Comparison of ENCODE assay signal across 8 cellular contexts in genomic region chr14:76810953-76811400, GRCh38. TPM values are rescaled to one million over a fixed set of nuclear protein-coding genes. Genes with fewer than 3 reads are reported as not detected.
DNase-seq lines count a peak whose midpoint lies in the region; ATAC-seq and TF ChIP-seq lines count a peak whose summit lies in the region.

No MANE protein-coding gene starts in this region.

- TF ChIP-seq CTCF in progenitor cell of endocrine pancreas (IDR thresholded peaks at IDR 0.05; ENCODE audit: unreplicated experiment), result peak; percentile 36

- H3K4me1 Mint-ChIP-seq in activated T-helper 17 cell treated with anti-CD3 and anti-CD28 coated beads, Interleukin-2, amount 50 U/mL, for 72 hours, result peaks cover 17% of the 10 kb centered on the region
- peaks cover 31% of the 10 kb centered on the region for H3K4me1 Mint-ChIP-seq in progenitor cell of endocrine pancreas (ENCODE audit: low read depth)

- no peaks in the 10 kb centered on the region for H3K27me3 Mint-ChIP-seq in activated T-helper 17 cell treated with anti-CD3 and anti-CD28 coated beads, Interleukin-2, amount 50 U/mL, for 72 hours
- no peaks in the 10 kb centered on the region for H3K27me3 Mint-ChIP-seq in progenitor cell of endocrine pancreas

- intact Hi-C loops in Right ventricle myocardium inferior (cut with DNase I) (loop anchor here (1.0 to 5.0 kb wide), 3 partner anchors 51 to 511 kb away; partner anchors contain the start of genes GSTZ1 and POMT2), cardiac septum (cut with DNase I) (no loop called here)

- ATAC-seq in Right ventricle myocardium inferior, result peak; percentile 37
- ATAC-seq in activated T-helper 17 cell treated with anti-CD3 and anti-CD28 coated beads, Interleukin-2, amount 50 U/mL, for 72 hours (replicated peaks), result peak; percentile 15

- peak overlapping the region; percentile 95 for H3K27ac Mint-ChIP-seq in activated T-helper 17 cell treated with anti-CD3 and anti-CD28 coated beads, Interleukin-2, amount 50 U/mL, for 72 hours
- peak overlapping the region; percentile 56 for H3K27ac Mint-ChIP-seq in progenitor cell of endocrine pancreas

- no peaks in the 10 kb centered on the region for H3K9me3 Mint-ChIP-seq in activated T-helper 17 cell treated with anti-CD3 and anti-CD28 coated beads, Interleukin-2, amount 50 U/mL, for 72 hours
- no peaks in the 10 kb centered on the region for H3K9me3 Mint-ChIP-seq in progenitor cell of endocrine pancreas (ENCODE audit: low read depth)

- peaks cover 37% of the 10 kb centered on the region for H3K36me3 Mint-ChIP-seq in activated T-helper 17 cell treated with anti-CD3 and anti-CD28 coated beads, Interleukin-2, amount 50 U/mL, for 72 hours (ENCODE audit: low read depth)
- H3K36me3 Mint-ChIP-seq in progenitor cell of endocrine pancreas (ENCODE audit: insufficient read depth), result peaks cover 23% of the 10 kb centered on the region

- DNase-seq in Right ventricle myocardium inferior (ENCODE audit: missing footprints) (no peak), cardiac septum (ENCODE audit: low spot score) (no peak), LoVo (ENCODE audit: low spot score) (peak; percentile 39), glomerular visceral epithelial cell (ENCODE audit: extremely low spot score) (peak; percentile 26), progenitor cell of endocrine pancreas (ENCODE audit: low spot score, unreplicated experiment) (no peak), GM19238 (ENCODE audit: insufficient read length, low spot score) (no peak)
- DNase-seq in stimulated activated CD4-positive, alpha-beta T cell treated with anti-CD3 and anti-CD28 coated beads, Interleukin-12 subunit alpha, Interleukin-12 subunit beta, amount 100 ng/mL, for 4 hours, result no peak

- peak overlapping the region; percentile 98 for H3K4me3 Mint-ChIP-seq in activated T-helper 17 cell treated with anti-CD3 and anti-CD28 coated beads, Interleukin-2, amount 50 U/mL, for 72 hours
- peak overlapping the region; percentile 98 for H3K4me3 Mint-ChIP-seq in progenitor cell of endocrine pancreas (ENCODE audit: low read depth)

RNA-seq across cellular contexts. Expression of gene ANGEL1, which starts 1.7 kb away (rescaled TPM):
- 10.5 TPM for total RNA-seq in Right ventricle myocardium inferior
- total RNA-seq in cardiac septum, result 12.4 TPM
- total RNA-seq in activated T-helper 17 cell treated with anti-CD3 and anti-CD28 coated beads, Interleukin-2, amount 50 U/mL, for 72 hours, result 10 to 100 TPM; 10.6 to 10.7 TPM
- 121 and 129 TPM in 2 replicates for total RNA-seq in progenitor cell of endocrine pancreas

RNA-seq across cellular contexts. Expression of gene LRRC74A, which starts 15.2 kb away (rescaled TPM):
- total RNA-seq in Right ventricle myocardium inferior (not detected), cardiac septum (not detected), progenitor cell of endocrine pancreas (not detected in 2 replicates)
- not detected for total RNA-seq in activated T-helper 17 cell treated with anti-CD3 and anti-CD28 coated beads, Interleukin-2, amount 50 U/mL, for 72 hours

RNA-seq across cellular contexts. Expression of gene VASH1, which starts 49.7 kb away (rescaled TPM):
- total RNA-seq in Right ventricle myocardium inferior (14.4 TPM), cardiac septum (16.4 TPM), progenitor cell of endocrine pancreas (37.1 and 43.2 TPM in 2 replicates)
- 1 to 10 TPM; 2.6 to 6.4 TPM for total RNA-seq in activated T-helper 17 cell treated with anti-CD3 and anti-CD28 coated beads, Interleukin-2, amount 50 U/mL, for 72 hours

Comparison
In these comparisons a context has a peak if more than half of its experiments do, and no peak if none do; other contexts are left out.
1. DNase-seq: peak in LoVo (single experiment) and glomerular visceral epithelial cell (single experiment); none in Right ventricle myocardium inferior (single experiment), cardiac septum (single experiment), progenitor cell of endocrine pancreas (single experiment), stimulated activated CD4-positive, alpha-beta T cell treated with anti-CD3 and anti-CD28 coated beads, Interleukin-12 subunit alpha, Interleukin-12 subunit beta, amount 100 ng/mL, for 4 hours (single experiment) and GM19238 (single experiment).